In genomic region chr17:38566666-38567031, GRCh38 we compare ENCODE assay signal across 24 cellular contexts.
"Had no signal": no experiment of that assay in that cellular context is flagged by ENCODE, and none has a peak within 500 bp of the region (broad histone marks: within the 10 kb centered on the region; RNA-seq: fewer than 3 reads in every experiment).

No MANE protein-coding gene starts in this region.

- H3K9me3 ChIP-seq: esophagus squamous epithelium, gastroesophageal sphincter, left ventricle myocardium inferior, lower lobe of right lung, pancreas, psoas muscle, right lobe of liver had no signal

- H3K36me3 Mint-ChIP-seq: immature natural killer cell; memory B cell; mesothelial cell of epicardium; natural killer cell; stimulated activated effector memory CD8-positive, alpha-beta T cell treated with anti-CD3 and anti-CD28 coated beads, Interleukin-12 subunit alpha, Interleukin-12 subunit beta, amount 100 ng/mL, for 72 hours; type B pancreatic cell had no signal

- H3K27ac ChIP-seq: epithelial cell of prostate, esophagus squamous epithelium, gastroesophageal sphincter, left ventricle myocardium inferior, lower lobe of right lung, pancreas, psoas muscle, right lobe of liver had no signal

- H3K4me1 ChIP-seq: pancreas, psoas muscle, right lobe of liver had no signal

- DNase-seq: cortex of kidney; effector memory CD8-positive, alpha-beta T cell; esophagus squamous epithelium; foreskin fibroblast; immature natural killer cell; left cardiac atrium; left ventricle myocardium inferior; lower lobe of right lung; natural killer cell; occipital lobe; pancreas; psoas muscle; retina; right lobe of liver; stimulated activated CD4-positive, alpha-beta T cell treated with anti-CD3 and anti-CD28 coated beads, Interleukin-4, amount 100 ng/mL, for 1 hour; stimulated activated CD8-positive, alpha-beta memory T cell treated with anti-CD3 and anti-CD28 coated beads, Interleukin-4, amount 100 ng/mL, for 48 hours; stimulated activated naive CD8-positive, alpha-beta T cell treated with anti-CD3 and anti-CD28 coated beads, Interleukin-15, amount 100 ng/mL, for 72 hours had no signal

- H3K36me3 ChIP-seq: esophagus squamous epithelium, gastroesophageal sphincter, left ventricle myocardium inferior, lower lobe of right lung, pancreas, right lobe of liver had no signal

- ATAC-seq: effector memory CD8-positive, alpha-beta T cell; gastroesophageal sphincter; left cardiac atrium; lower lobe of right lung; natural killer cell; psoas muscle; right lobe of liver; stimulated activated effector memory CD8-positive, alpha-beta T cell treated with anti-CD3 and anti-CD28 coated beads, Interleukin-12 subunit alpha, Interleukin-12 subunit beta, amount 100 ng/mL, for 72 hours; stimulated activated naive CD8-positive, alpha-beta T cell treated with anti-CD3 and anti-CD28 coated beads, Interleukin-15, amount 100 ng/mL, for 72 hours had no signal

- H3K27ac Mint-ChIP-seq: effector memory CD8-positive, alpha-beta T cell; immature natural killer cell; memory B cell; mesothelial cell of epicardium; natural killer cell; stimulated activated effector memory CD8-positive, alpha-beta T cell treated with anti-CD3 and anti-CD28 coated beads, Interleukin-12 subunit alpha, Interleukin-12 subunit beta, amount 100 ng/mL, for 72 hours; stimulated activated naive CD8-positive, alpha-beta T cell treated with anti-CD3 and anti-CD28 coated beads, Interleukin-15, amount 100 ng/mL, for 72 hours had no signal

- H3K9me3 Mint-ChIP-seq: effector memory CD8-positive, alpha-beta T cell; memory B cell; mesothelial cell of epicardium; natural killer cell; neural crest cell; stimulated activated effector memory CD8-positive, alpha-beta T cell treated with anti-CD3 and anti-CD28 coated beads, Interleukin-12 subunit alpha, Interleukin-12 subunit beta, amount 100 ng/mL, for 72 hours; stimulated activated naive CD8-positive, alpha-beta T cell treated with anti-CD3 and anti-CD28 coated beads, Interleukin-15, amount 100 ng/mL, for 72 hours; type B pancreatic cell had no signal

- H3K4me3 ChIP-seq: esophagus squamous epithelium, gastroesophageal sphincter, left ventricle myocardium inferior, lower lobe of right lung, pancreas, psoas muscle, right lobe of liver had no signal

- H3K27me3 ChIP-seq: right lobe of liver had no signal

- H3K4me3 Mint-ChIP-seq: effector memory CD8-positive, alpha-beta T cell; immature natural killer cell; memory B cell; mesothelial cell of epicardium; natural killer cell; neural crest cell; stimulated activated effector memory CD8-positive, alpha-beta T cell treated with anti-CD3 and anti-CD28 coated beads, Interleukin-12 subunit alpha, Interleukin-12 subunit beta, amount 100 ng/mL, for 72 hours; stimulated activated naive CD8-positive, alpha-beta T cell treated with anti-CD3 and anti-CD28 coated beads, Interleukin-15, amount 100 ng/mL, for 72 hours; type B pancreatic cell had no signal
